ENCODE assay signal across 18 cellular contexts in genomic region chr1:175174273-175174672, GRCh38. TPM values are rescaled to one million over a fixed set of nuclear protein-coding genes. Genes with fewer than 3 reads are reported as not detected.
DNase-seq lines count a peak whose midpoint lies in the region; ATAC-seq, FAIRE-seq and TF ChIP-seq lines count a peak whose summit lies in the region.
"Had no signal": no experiment of that assay in that cellular context is flagged by ENCODE, and none has a peak within 500 bp of the region (broad histone marks: within the 10 kb centered on the region; RNA-seq: fewer than 3 reads in every experiment).

No MANE protein-coding gene starts in this region.

- peaks cover 4% of the 10 kb centered on the region for H3K4me1 ChIP-seq in CD8-positive, alpha-beta T cell (ENCODE audit: insufficient read depth, low read length)
- H3K4me1 ChIP-seq in GM12878 (ENCODE audit: control insufficient read depth, insufficient read depth, low read length) (peaks cover 8% of the 10 kb centered on the region; the same call in 1 of the 2 replicates), right atrium auricular region (peaks cover 0 to 22% of the 10 kb centered on the region in 2 donors), PC-9 (replicated peaks; ENCODE audit: insufficient read depth) (peaks cover 15% of the 10 kb centered on the region)
- H3K4me1 ChIP-seq: HAP-1 had no signal

- no peak for TF ChIP-seq CTCF in CD8-positive, alpha-beta T cell (IDR thresholded peaks at IDR 0.05)
- TF ChIP-seq CTCF in GM12878 (IDR thresholded peaks at IDR 0.05 in 2 of 3, conservative IDR thresholded peaks at IDR 0.05 in 1 of 3; ENCODE audit: control insufficient read depth in 2 of 3, extremely low read depth in 1 of 3, insufficient read depth in 1 of 3, low read depth in 3 of 3, low read length in 3 of 3) (no peak), right atrium auricular region (IDR thresholded peaks at IDR 0.05) (no peak), PC-9 (conservative IDR thresholded peaks at IDR 0.05) (no peak)

- no peak for FAIRE-seq in GM12878 (lab: Jason Lieb, UNC)

- BruUV-seq in GM12878 (replicated peaks; lab: Mats Ljungman, UMichigan) (no TSS peak), PC-9 (replicated peaks; lab: Mats Ljungman, UMichigan) (no TSS peak)

- TF ChIP-seq RAD21 in GM12878 (IDR thresholded peaks at IDR 0.05; ENCODE audit: insufficient read depth, low read depth, low read length) = no peak

- H3K36me3 ChIP-seq in CD8-positive, alpha-beta T cell (ENCODE audit: insufficient read depth, low read length) = peaks cover 9% of the 10 kb centered on the region
- H3K36me3 ChIP-seq in GM12878 (ENCODE audit: control insufficient read depth in 2 of 2, insufficient read depth in 2 of 2, low read length in 1 of 2) = peaks cover 1 to 16% of the 10 kb centered on the region in 2 experiments
- peaks cover 16% of the 10 kb centered on the region for H3K36me3 ChIP-seq in right atrium auricular region
- H3K36me3 ChIP-seq in PC-9 (ENCODE audit: low read depth) = no peaks in the 10 kb centered on the region
- H3K36me3 ChIP-seq: HAP-1, SJSA1 had no signal

- no peak overlapping the region for H3K4me3 ChIP-seq in CD8-positive, alpha-beta T cell (ENCODE audit: low read depth, low read length)
- H3K4me3 ChIP-seq in GM12878 = no peak overlapping the region
- no peak overlapping the region for H3K4me3 ChIP-seq in right atrium auricular region
- H3K4me3 ChIP-seq in PC-9 = no peak overlapping the region
- H3K4me3 ChIP-seq: HAP-1, SJSA1, suprapubic skin had no signal

- CTCF ChIA-PET in CD8-positive, alpha-beta T cell (lab: Charles Lee) = interaction anchor here (0.8 to 1.8 kb wide), 4 partner anchors 11 to 145 kb away, joined by 3 to 11 read pairs (median 6); no protein-coding TSS in a partner anchor
- CTCF ChIA-PET in GM12878 (lab: Yijun Ruan, JAX) (interaction anchor here (0.6 to 6.1 kb wide), 13 partner anchors 15 to 164 kb away, joined by 3 to 39 read pairs (median 3); no protein-coding TSS in a partner anchor), PC-9 (lab: Charles Lee) (interaction anchor here (0.6 kb wide), 1 partner anchor 148 kb away, joined by 3 read pairs; no protein-coding TSS in a partner anchor)

- TF ChIP-seq EP300 in GM12878 (IDR thresholded peaks at IDR 0.05; ENCODE audit: borderline replicate concordance in 1 of 2, control insufficient read depth in 1 of 2, low read depth in 2 of 2, low read length in 2 of 2) = no peak

- no peak for TF ChIP-seq POLR2A in GM12878 (IDR thresholded peaks at IDR 0.05; ENCODE audit: low read depth, low read length)

- RAD21 ChIA-PET in GM12878 (lab: Charles Lee; ENCODE audit: unreplicated experiment) = interaction anchor here (0.8 to 2.1 kb wide), 9 partner anchors 9 to 132 kb away, joined by 3 to 6 read pairs (median 3); partner anchors contain the start of gene KIAA0040

- peaks cover 8% of the 10 kb centered on the region; the same call in 1 of the 2 replicates for H3F3A ChIP-seq in PC-9 (ENCODE audit: insufficient read depth, low read depth)

- no peaks in the 10 kb centered on the region for H3K27me3 Mint-ChIP-seq in CD8-positive, alpha-beta T cell (ENCODE audit: low read depth)
- H3K27me3 Mint-ChIP-seq: dendritic cell treated with granulocyte-macrophage colony-stimulating factor and Interleukin-4, amounts not matched to agents 40 ng/mL and 50 ng/mL, for 4 days had no signal

- H3K4me3 Mint-ChIP-seq in CD8-positive, alpha-beta T cell = no peak overlapping the region
- H3K4me3 Mint-ChIP-seq: activated naive CD4-positive, alpha-beta T cell treated with anti-CD3 and anti-CD28 coated beads for 36 hours; brain; dendritic cell treated with granulocyte-macrophage colony-stimulating factor and Interleukin-4, amounts not matched to agents 40 ng/mL and 50 ng/mL, for 4 days; neural crest cell had no signal

- H4K20me1 ChIP-seq in GM12878 (ENCODE audit: control insufficient read depth, insufficient read depth) (no peaks in the 10 kb centered on the region), PC-9 (ENCODE audit: insufficient read depth) (no peaks in the 10 kb centered on the region)

- peak overlapping the region; percentile 50 for H3K27ac Mint-ChIP-seq in CD8-positive, alpha-beta T cell
- H3K27ac Mint-ChIP-seq: activated naive CD4-positive, alpha-beta T cell treated with anti-CD3 and anti-CD28 coated beads for 36 hours; brain; dendritic cell treated with granulocyte-macrophage colony-stimulating factor and Interleukin-4, amounts not matched to agents 40 ng/mL and 50 ng/mL, for 4 days had no signal

- no peaks in the 10 kb centered on the region; the same call in 1 of the 2 replicates for H3K79me2 ChIP-seq in GM12878 (ENCODE audit: control insufficient read depth, insufficient read depth, low read length)
- no peaks in the 10 kb centered on the region for H3K79me2 ChIP-seq in PC-9 (ENCODE audit: low read depth)

- no peak overlapping the region for H3K9ac ChIP-seq in GM12878 (ENCODE audit: control insufficient read depth, insufficient read depth, low read length)

- no peaks in the 10 kb centered on the region for H3K9me2 ChIP-seq in PC-9 (ENCODE audit: insufficient read depth)

- H3K27ac ChIP-seq in CD8-positive, alpha-beta T cell (ENCODE audit: low read depth, low read length) = no peak overlapping the region
- H3K27ac ChIP-seq in GM12878 (ENCODE audit: control insufficient read depth, insufficient read depth) = no peak overlapping the region
- no peak overlapping the region for H3K27ac ChIP-seq in right atrium auricular region
- no peak overlapping the region for H3K27ac ChIP-seq in PC-9
- H3K27ac ChIP-seq: SJSA1, suprapubic skin had no signal

- POLR2A ChIA-PET in CD8-positive, alpha-beta T cell (lab: Charles Lee) = interaction anchor here (0.7 kb wide), 1 partner anchor 9 kb away, joined by 3 read pairs; no protein-coding TSS in a partner anchor
- POLR2A ChIA-PET in GM12878 (lab: Charles Lee) (interaction anchor here (0.8 to 1.6 kb wide), 3 partner anchors 9 to 24 kb away, joined by 3 to 4 read pairs (median 3); no protein-coding TSS in a partner anchor), PC-9 (lab: Charles Lee; ENCODE audit: unreplicated experiment) (interaction anchor here (0.6 kb wide), 1 partner anchor 387 kb away, joined by 3 read pairs; no protein-coding TSS in a partner anchor)

- no peaks in the 10 kb centered on the region for H3K27me3 ChIP-seq in CD8-positive, alpha-beta T cell (ENCODE audit: insufficient read depth, low read length)
- H3K27me3 ChIP-seq in GM12878 (replicated peaks in 1 of 2; ENCODE audit: control insufficient read depth in 2 of 2, insufficient read depth in 2 of 2, low read length in 1 of 2) (no peaks in the 10 kb centered on the region), right atrium auricular region (no peaks in the 10 kb centered on the region), PC-9 (ENCODE audit: insufficient read depth, low read depth) (no peaks in the 10 kb centered on the region)
- H3K27me3 ChIP-seq: SJSA1, suprapubic skin had no signal

- H3K4me2 ChIP-seq in GM12878 (ENCODE audit: control insufficient read depth, insufficient read depth) (no peak overlapping the region), PC-9 (no peak overlapping the region)

- SMC1A ChIA-PET in GM12878 (lab: Charles Lee; ENCODE audit: uncharacterized antibody, unreplicated experiment) = interaction anchor here (0.6 to 2.4 kb wide), 13 partner anchors 9 to 144 kb away, joined by 3 to 18 read pairs (median 5); no protein-coding TSS in a partner anchor

- ATAC-seq in CD8-positive, alpha-beta T cell = no peak
- peak; percentile 5 for ATAC-seq in GM18909 (IDR thresholded peaks at IDR 0.05; ENCODE audit: poor library complexity, unreplicated experiment)
- ATAC-seq in HG03175 (IDR thresholded peaks at IDR 0.05; ENCODE audit: unreplicated experiment) = peak; percentile 1
- peak; percentile 10; the same call in 2 of the 3 replicates for ATAC-seq in GM12878
- ATAC-seq in HG03571 (IDR thresholded peaks at IDR 0.05; ENCODE audit: unreplicated experiment) = no peak

- H3K4me1 Mint-ChIP-seq in CD8-positive, alpha-beta T cell (ENCODE audit: low read depth) = peaks cover 81% of the 10 kb centered on the region
- H3K4me1 Mint-ChIP-seq: brain, neural crest cell had no signal

- intact Hi-C loops in CD8-positive, alpha-beta T cell (cut with DNase I, micrococcal nuclease) = loop anchor here in 1 of 2 experiments (5.0 kb wide), 1 partner anchor 33 kb away; no protein-coding TSS in a partner anchor
- intact Hi-C loops in GM12878 (cut with micrococcal nuclease; ENCODE audit: unreplicated experiment) (no loop called here), PC-9 (cut with micrococcal nuclease; ENCODE audit: unreplicated experiment) (no loop called here)

- in situ Hi-C loops in GM12878 (cut with MboI) = no loop called here

- H2AFZ ChIP-seq in GM12878 (ENCODE audit: control insufficient read depth, low read depth, low read length) (no peak overlapping the region), PC-9 (no peak overlapping the region)

- peaks cover 92% of the 10 kb centered on the region for H3K36me3 Mint-ChIP-seq in CD8-positive, alpha-beta T cell
- H3K36me3 Mint-ChIP-seq: brain had no signal

- H3K9me3 ChIP-seq in CD8-positive, alpha-beta T cell (ENCODE audit: low read length) = no peaks in the 10 kb centered on the region
- no peaks in the 10 kb centered on the region; the same call in 2 of the 3 replicates for H3K9me3 ChIP-seq in GM12878 (replicated peaks; ENCODE audit: control insufficient read depth, insufficient read depth, low read length)
- no peaks in the 10 kb centered on the region for H3K9me3 ChIP-seq in right atrium auricular region
- no peaks in the 10 kb centered on the region for H3K9me3 ChIP-seq in PC-9 (ENCODE audit: insufficient read depth, low read depth)
- H3K9me3 ChIP-seq: HAP-1, SJSA1, suprapubic skin had no signal

- no peaks in the 10 kb centered on the region for H3K9me3 Mint-ChIP-seq in CD8-positive, alpha-beta T cell
- H3K9me3 Mint-ChIP-seq: activated naive CD4-positive, alpha-beta T cell treated with anti-CD3 and anti-CD28 coated beads for 36 hours; brain; dendritic cell treated with granulocyte-macrophage colony-stimulating factor and Interleukin-4, amounts not matched to agents 40 ng/mL and 50 ng/mL, for 4 days; neural crest cell had no signal

- no peak for DNase-seq in CD8-positive, alpha-beta T cell
- no peak for DNase-seq in GM12878 (ENCODE audit: low read depth, low spot score)
- DNase-seq in right atrium auricular region (ENCODE audit: low spot score) = no peak
- no peak for DNase-seq in PC-9
- no peak for DNase-seq in Kasumi-1 (lab: John Stamatoyannopoulos, UW)
- DNase-seq: activated naive CD4-positive, alpha-beta T cell treated with anti-CD3 and anti-CD28 coated beads for 36 hours; AML-193; NCI-H146; NCI-H2227 treated with DMSO at 0.1 percent for 48 hours had no signal

RNA-seq across cellular contexts. Expression of gene KIAA0040, which starts 18.3 kb away (rescaled TPM):
- total RNA-seq in CD8-positive, alpha-beta T cell = 1 to 10 TPM; 8.7 to 9.6 TPM
- total RNA-seq in GM12878 (2013; cell fraction: nucleolus; rRNA removed) = 19.4 and 22.6 TPM in 2 replicates
- total RNA-seq in GM12878 (2014; rRNA removed) = 22.9 and 24.1 TPM in 2 replicates
- 23.5 and 24.4 TPM in 2 replicates for total RNA-seq in GM12878 (2014; rRNA removed; fragmentation: Illumina TruSeq; extraction: Trizol)
- total RNA-seq in GM12878 (2021) = 29.0 and 29.2 TPM in 2 replicates
- polyA plus RNA-seq in GM12878 (2011; ENCODE audit: low read depth) = 5.8 TPM
- polyA plus RNA-seq in GM12878 (2011; rRNA removed) = 39.9 and 47.7 TPM in 2 replicates
- 44.7 and 45.5 TPM in 2 replicates for polyA plus RNA-seq in GM12878 (2011; cell fraction: cytosol; rRNA removed)
- 28.1 and 33.0 TPM in 2 replicates for polyA plus RNA-seq in GM12878 (2011; cell fraction: nucleus; rRNA removed)
- 7.0 and 11.0 TPM in 2 replicates for polyA plus RNA-seq in GM12878 (2012)
- polyA plus RNA-seq in GM12878 (2014; fragmentation: Illumina TruSeq; extraction: Trizol) = 31.8 and 38.1 TPM in 2 replicates
- polyA plus RNA-seq in GM12878 (2014; fragmentation: Nextera tagmentation; extraction: Ambion mirVana) = 1 to 10 TPM; 7.6 to 8.3 TPM
- polyA plus RNA-seq in GM12878 (2014; rRNA removed) = 20.5 and 24.1 TPM in 2 replicates
- 10 to 100 TPM; 19.7 to 20.3 TPM for polyA plus RNA-seq in GM12878 (2016; fragmentation: Nextera tagmentation; extraction: Ambion mirVana)
- 57.5 and 68.2 TPM in 2 replicates for polyA minus RNA-seq in GM12878 (2011; rRNA and poly(A)+ RNA removed)
- polyA minus RNA-seq in GM12878 (2011; cell fraction: cytosol; rRNA and poly(A)+ RNA removed) = 15.7 and 17.1 TPM in 2 replicates
- 14.0 and 17.7 TPM in 2 replicates for polyA minus RNA-seq in GM12878 (2011; cell fraction: nucleus; rRNA and poly(A)+ RNA removed)
- 10 to 100 TPM; 11.9 to 37.3 TPM for total RNA-seq in right atrium auricular region
- 8.8 and 9.5 TPM in 2 replicates for total RNA-seq in PC-9 (2021)

Comparison
In these comparisons a context has a peak if more than half of its experiments do, and no peak if none do; other contexts are left out.
1. ATAC-seq: peak in GM18909 (single experiment), HG03175 (single experiment) and GM12878 (single experiment); none in CD8-positive, alpha-beta T cell (single experiment) and HG03571 (single experiment).